Comparison of ENCODE assay signal across 8 cellular contexts in genomic region chrX:40175416-40176255, GRCh38.
DNase-seq lines count a peak whose midpoint lies in the region; ATAC-seq, FAIRE-seq and TF ChIP-seq lines count a peak whose summit lies in the region.

No MANE protein-coding gene starts in this region.

- H3K27me3 ChIP-seq in WERI-Rb-1 (ENCODE audit: insufficient read depth, low read depth, severe bottlenecking), result peaks cover 57% of the 10 kb centered on the region
- no peaks in the 10 kb centered on the region for H3K27me3 ChIP-seq in bronchial epithelial cell (ENCODE audit: control insufficient read depth, insufficient read depth, low read length)
- no peaks in the 10 kb centered on the region for H3K27me3 ChIP-seq in layer of hippocampus (ENCODE audit: control insufficient read depth, insufficient read depth, low read length)

- DNase-seq in Caki2 (ENCODE audit: low read depth) (peak; percentile 73), NCI-H128 (lab: John Stamatoyannopoulos, UW; ENCODE audit: unreplicated experiment) (peak; percentile 48), WERI-Rb-1 (peak; percentile 73), bronchial epithelial cell (ENCODE audit: low read depth) (no peak)
- peak; percentile 64 to 67 for DNase-seq in stimulated activated CD4-positive, alpha-beta T cell treated with anti-CD3 and anti-CD28 coated beads, Interleukin-1b, Interleukin-23, amount 100 ng/mL, for 4 hours (ENCODE audit: low read depth in 2 of 2)

- in situ Hi-C loops in Caki2 (cut with HindIII; ENCODE audit: low pct_unique_long_range_greater_than_20kb, low sequenced_read_pairs), result no loop called here

- H3K4me3 ChIP-seq in WERI-Rb-1 (ENCODE audit: low read depth, low read length), result peak overlapping the region; percentile 46
- peak overlapping the region; percentile 33 for H3K4me3 ChIP-seq in bronchial epithelial cell (ENCODE audit: low read depth, low read length)

- H3K27ac ChIP-seq in WERI-Rb-1 (peak overlapping the region; percentile 96), layer of hippocampus (ENCODE audit: low read depth, low read length) (peak overlapping the region; percentile 83)

- no peak for FAIRE-seq in bronchial epithelial cell (lab: Jason Lieb, UNC)

- no peaks in the 10 kb centered on the region; the same call in 1 of the 2 replicates for H3K36me3 ChIP-seq in WERI-Rb-1
- no peaks in the 10 kb centered on the region for H3K36me3 ChIP-seq in bronchial epithelial cell (ENCODE audit: control insufficient read depth, insufficient read depth, low read length)

- ATAC-seq in GM21723 (IDR thresholded peaks at IDR 0.05; ENCODE audit: unreplicated experiment) (peak; percentile 44), GM18870 (IDR thresholded peaks at IDR 0.05; ENCODE audit: unreplicated experiment) (no peak)

- H3K9me3 ChIP-seq in WERI-Rb-1 (ENCODE audit: severe bottlenecking), result peaks cover 17% of the 10 kb centered on the region

- TF ChIP-seq CTCF in WERI-Rb-1 (IDR thresholded peaks at IDR 0.05; ENCODE audit: low read depth, low read length) (no peak), bronchial epithelial cell (IDR thresholded peaks at IDR 0.05; ENCODE audit: insufficient read depth, low read length, severe bottlenecking) (no peak)
